Comparison of ENCODE assay signal across 15 cellular contexts in the genomic region with DNA sequence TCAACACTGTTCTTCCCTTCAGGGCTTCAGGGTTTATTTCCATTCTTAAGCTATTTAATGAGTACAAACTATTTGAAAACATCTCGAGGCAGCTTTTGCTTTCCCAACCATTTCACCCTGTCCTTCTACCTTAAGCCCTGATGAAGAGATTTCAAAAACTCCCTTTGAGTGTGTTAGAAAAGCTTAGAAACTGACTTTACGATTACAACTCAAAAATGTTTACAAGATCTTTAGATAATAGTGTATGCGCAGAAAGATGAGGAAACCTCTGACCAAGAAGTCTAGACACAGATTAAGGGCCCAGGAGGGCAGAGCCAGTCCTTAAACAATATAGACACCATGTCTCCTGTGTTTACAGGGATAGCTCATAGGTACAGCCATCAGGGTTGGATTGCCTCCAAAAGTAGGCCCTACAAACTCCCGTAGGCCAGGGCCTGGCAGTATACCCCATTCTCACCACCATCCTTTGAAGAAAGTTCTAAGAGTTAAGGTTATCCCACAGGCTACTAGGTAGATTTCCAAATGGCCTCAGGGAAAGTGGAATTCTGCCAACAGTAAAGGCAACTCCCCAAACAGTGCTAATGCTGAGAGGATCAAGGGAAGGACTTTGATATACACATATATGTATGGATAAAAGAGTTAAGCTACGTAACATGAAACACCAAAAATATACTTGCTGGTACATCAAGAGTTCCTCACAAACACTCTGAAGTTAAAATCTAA. TPM values are rescaled to one million over a fixed set of nuclear protein-coding genes. Genes with fewer than 3 reads are reported as not detected.
DNase-seq lines count a peak whose midpoint lies in the region; ATAC-seq and TF ChIP-seq lines count a peak whose summit lies in the region.
"Had no signal": no experiment of that assay in that cellular context is flagged by ENCODE, and none has a peak within 500 bp of the region (broad histone marks: within the 10 kb centered on the region; RNA-seq: fewer than 3 reads in every experiment).

No MANE protein-coding gene starts in this region.

- no peak for TF ChIP-seq CTCF in activated CD8-positive, alpha-beta T cell treated with anti-CD3 and anti-CD28 coated beads for 36 hours (IDR thresholded peaks at IDR 0.05)
- no peak for TF ChIP-seq CTCF in epithelial cell of esophagus (IDR thresholded peaks at IDR 0.05; ENCODE audit: insufficient read depth, low read depth, low read length, missing control alignments)

- peaks cover 9% of the 10 kb centered on the region for H3K36me3 Mint-ChIP-seq in activated CD8-positive, alpha-beta T cell treated with anti-CD3 and anti-CD28 coated beads, Interleukin-2, amount 10 ng/mL, durations not matched to agents 7 days and 5 days (ENCODE audit: low read depth)
- peaks cover 6% of the 10 kb centered on the region for H3K36me3 Mint-ChIP-seq in activated CD8-positive, alpha-beta T cell treated with anti-CD3 and anti-CD28 coated beads for 36 hours (ENCODE audit: low read depth)

- CTCF ChIA-PET in activated CD8-positive, alpha-beta T cell treated with anti-CD3 and anti-CD28 coated beads, Interleukin-2, amount 10 ng/mL, durations not matched to agents 7 days and 5 days (lab: Charles Lee), result interaction anchor here (0.8 kb wide), 1 partner anchor 83 kb away, joined by 3 read pairs; no protein-coding TSS in a partner anchor
- CTCF ChIA-PET in activated CD8-positive, alpha-beta T cell treated with anti-CD3 and anti-CD28 coated beads for 36 hours (lab: Charles Lee), result no interaction called here

- intact Hi-C loops in activated CD8-positive, alpha-beta T cell treated with anti-CD3 and anti-CD28 coated beads for 36 hours (cut with micrococcal nuclease), result no loop called here

- no peak for DNase-seq in activated CD8-positive, alpha-beta T cell treated with anti-CD3 and anti-CD28 coated beads, Interleukin-2, amount 10 ng/mL, durations not matched to agents 7 days and 5 days
- no peak for DNase-seq in activated CD8-positive, alpha-beta T cell treated with anti-CD3 and anti-CD28 coated beads for 36 hours
- DNase-seq in RPMI7951 (ENCODE audit: low read depth) (peak; percentile 4), epithelial cell of esophagus (ENCODE audit: low read depth) (peak; percentile 10), renal cortical epithelial cell (ENCODE audit: low read depth) (peak; percentile 22), superior temporal gyrus (ENCODE audit: extremely low spot score) (no peak), NCI-H128 (lab: John Stamatoyannopoulos, UW; ENCODE audit: unreplicated experiment) (no peak)
- DNase-seq: EL, H7, NCI-H1417 treated with DMSO at 0.1 percent for 48 hours, NCI-H187 treated with DMSO at 0.1 percent for 48 hours, NCI-H2107, NCI-H510A, NCI-H748 treated with DMSO at 0.1 percent for 48 hours had no signal

- no peaks in the 10 kb centered on the region for H3K27me3 Mint-ChIP-seq in activated CD8-positive, alpha-beta T cell treated with anti-CD3 and anti-CD28 coated beads, Interleukin-2, amount 10 ng/mL, durations not matched to agents 7 days and 5 days (ENCODE audit: low read depth)
- no peaks in the 10 kb centered on the region for H3K27me3 Mint-ChIP-seq in activated CD8-positive, alpha-beta T cell treated with anti-CD3 and anti-CD28 coated beads for 36 hours

- POLR2A ChIA-PET in activated CD8-positive, alpha-beta T cell treated with anti-CD3 and anti-CD28 coated beads, Interleukin-2, amount 10 ng/mL, durations not matched to agents 7 days and 5 days (lab: Charles Lee), result interaction anchor here (0.5 kb wide), 1 partner anchor 533 kb away, joined by 3 read pairs; no protein-coding TSS in a partner anchor
- POLR2A ChIA-PET in activated CD8-positive, alpha-beta T cell treated with anti-CD3 and anti-CD28 coated beads for 36 hours (lab: Charles Lee), result no interaction called here

- no peak for ATAC-seq in activated CD8-positive, alpha-beta T cell treated with anti-CD3 and anti-CD28 coated beads, Interleukin-2, amount 10 ng/mL, durations not matched to agents 7 days and 5 days
- no peak for ATAC-seq in activated CD8-positive, alpha-beta T cell treated with anti-CD3 and anti-CD28 coated beads for 36 hours
- no peak for ATAC-seq in GM21515 (IDR thresholded peaks at IDR 0.05; ENCODE audit: unreplicated experiment)

- H3K4me3 Mint-ChIP-seq in activated CD8-positive, alpha-beta T cell treated with anti-CD3 and anti-CD28 coated beads, Interleukin-2, amount 10 ng/mL, durations not matched to agents 7 days and 5 days, result no peak overlapping the region
- H3K4me3 Mint-ChIP-seq in activated CD8-positive, alpha-beta T cell treated with anti-CD3 and anti-CD28 coated beads for 36 hours, result no peak overlapping the region

- H3K4me1 Mint-ChIP-seq in activated CD8-positive, alpha-beta T cell treated with anti-CD3 and anti-CD28 coated beads, Interleukin-2, amount 10 ng/mL, durations not matched to agents 7 days and 5 days (ENCODE audit: low read depth), result no peaks in the 10 kb centered on the region
- H3K4me1 Mint-ChIP-seq in activated CD8-positive, alpha-beta T cell treated with anti-CD3 and anti-CD28 coated beads for 36 hours (ENCODE audit: low read depth), result no peaks in the 10 kb centered on the region

- H3K4me3 ChIP-seq in epithelial cell of esophagus (ENCODE audit: low read length), result no peak overlapping the region

- no peaks in the 10 kb centered on the region for H3K9me3 Mint-ChIP-seq in activated CD8-positive, alpha-beta T cell treated with anti-CD3 and anti-CD28 coated beads, Interleukin-2, amount 10 ng/mL, durations not matched to agents 7 days and 5 days (ENCODE audit: insufficient read depth)
- no peaks in the 10 kb centered on the region for H3K9me3 Mint-ChIP-seq in activated CD8-positive, alpha-beta T cell treated with anti-CD3 and anti-CD28 coated beads for 36 hours

- peak overlapping the region; percentile 6 for H3K27ac Mint-ChIP-seq in activated CD8-positive, alpha-beta T cell treated with anti-CD3 and anti-CD28 coated beads, Interleukin-2, amount 10 ng/mL, durations not matched to agents 7 days and 5 days
- no peak overlapping the region for H3K27ac Mint-ChIP-seq in activated CD8-positive, alpha-beta T cell treated with anti-CD3 and anti-CD28 coated beads for 36 hours

RNA-seq across cellular contexts. Expression of a gene that starts 11.3 kb away (rescaled TPM):
- 10 to 100 TPM; 18.9 to 20.1 TPM for total RNA-seq in activated CD8-positive, alpha-beta T cell treated with anti-CD3 and anti-CD28 coated beads, Interleukin-2, amount 10 ng/mL, durations not matched to agents 7 days and 5 days
- 10 to 100 TPM; 14.7 to 16.4 TPM for total RNA-seq in activated CD8-positive, alpha-beta T cell treated with anti-CD3 and anti-CD28 coated beads for 36 hours
- total RNA-seq in RPMI7951 (2014; rRNA removed; shearing (Covaris generic)), result 19.3 and 21.6 TPM in 2 replicates
- total RNA-seq in renal cortical epithelial cell, result 25.0 and 49.7 TPM in 2 replicates

Comparison
In these comparisons a context has a peak if more than half of its experiments do, and no peak if none do; other contexts are left out.
1. DNase-seq: peak in RPMI7951 (single experiment), epithelial cell of esophagus (single experiment) and renal cortical epithelial cell (single experiment); none in activated CD8-positive, alpha-beta T cell treated with anti-CD3 and anti-CD28 coated beads, Interleukin-2, amount 10 ng/mL, durations not matched to agents 7 days and 5 days (single experiment), activated CD8-positive, alpha-beta T cell treated with anti-CD3 and anti-CD28 coated beads for 36 hours (single experiment), superior temporal gyrus (single experiment) and NCI-H128 (single experiment).